ENCODE assay signal across 11 cellular contexts in the genomic region with DNA sequence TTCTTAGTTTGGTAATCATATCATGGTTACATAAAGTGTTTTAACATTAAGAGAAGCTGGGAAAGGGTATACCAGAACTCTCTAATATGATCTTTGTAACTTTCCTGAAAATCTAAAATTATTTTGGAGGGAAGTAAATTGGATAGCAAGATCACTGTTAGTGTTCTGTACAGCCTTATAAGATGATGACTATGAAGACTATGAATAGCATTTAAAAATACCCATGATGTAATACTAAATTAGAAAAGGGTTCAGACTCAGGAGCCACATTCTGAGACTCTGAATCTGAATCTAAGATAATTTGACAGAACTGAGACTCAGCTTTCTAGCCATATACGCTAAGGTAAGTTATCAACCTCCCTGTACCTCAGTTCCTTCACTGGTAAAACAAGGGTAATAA.
"Had no signal": no experiment of that assay in that cellular context is flagged by ENCODE, and none has a peak within 500 bp of the region (broad histone marks: within the 10 kb centered on the region; RNA-seq: fewer than 3 reads in every experiment).

No MANE protein-coding gene starts in this region.

- DNase-seq: HFFc6, KBM-7 had no signal

- H3K27ac ChIP-seq: HL-60, KMS-11 had no signal

- H3K36me3 ChIP-seq: HAP-1 had no signal

- H3K4me2 ChIP-seq: GM23338, KMS-11 had no signal

- FAIRE-seq: H1, H54, HepG2 had no signal

- H3K9me3 ChIP-seq: HAP-1 had no signal

- H3K27ac Mint-ChIP-seq: GM23338, HFFc6, IgD-negative memory B cell had no signal

- H3K9me3 Mint-ChIP-seq: GM23338, HFFc6, IgD-negative memory B cell had no signal

- H3K4me1 Mint-ChIP-seq: IgD-negative memory B cell had no signal

- H2AFZ ChIP-seq: GM23338 had no signal

- H3K4me3 Mint-ChIP-seq: GM23338, HFFc6, IgD-negative memory B cell had no signal

- H3K27me3 Mint-ChIP-seq: IgD-negative memory B cell had no signal

- ATAC-seq: GM23338, HCT116, HepG2 had no signal

- H3K9ac ChIP-seq: KMS-11 had no signal

- H3K4me3 ChIP-seq: GM23338, HAP-1 had no signal
